ENCODE assay signal across 1 cellular context in genomic region chr22:20952544-20953341, GRCh38.
TF ChIP-seq lines count a peak whose summit lies in the region.

No MANE protein-coding gene starts in this region.

TF ChIP-seq in IMR-90, 13 proteins besides CTCF, POLR2A, EP300 and RAD21 (continued from another document):
- TF ChIP-seq, protein P1, sequence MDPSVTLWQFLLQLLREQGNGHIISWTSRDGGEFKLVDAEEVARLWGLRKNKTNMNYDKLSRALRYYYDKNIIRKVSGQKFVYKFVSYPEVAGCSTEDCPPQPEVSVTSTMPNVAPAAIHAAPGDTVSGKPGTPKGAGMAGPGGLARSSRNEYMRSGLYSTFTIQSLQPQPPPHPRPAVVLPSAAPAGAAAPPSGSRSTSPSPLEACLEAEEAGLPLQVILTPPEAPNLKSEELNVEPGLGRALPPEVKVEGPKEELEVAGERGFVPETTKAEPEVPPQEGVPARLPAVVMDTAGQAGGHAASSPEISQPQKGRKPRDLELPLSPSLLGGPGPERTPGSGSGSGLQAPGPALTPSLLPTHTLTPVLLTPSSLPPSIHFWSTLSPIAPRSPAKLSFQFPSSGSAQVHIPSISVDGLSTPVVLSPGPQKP (IDR thresholded peaks at IDR 0.05; ENCODE audit: borderline replicate concordance, low read depth, low read length): no peak
- no peak for TF ChIP-seq CEBPB (IDR thresholded peaks at IDR 0.05; ENCODE audit: low read depth, low read length)
- no peak for TF ChIP-seq RFX5 (IDR thresholded peaks at IDR 0.05; ENCODE audit: low read depth, low read length)
- TF ChIP-seq BHLHE40 (IDR thresholded peaks at IDR 0.05; ENCODE audit: low read depth, low read length): no peak
- TF ChIP-seq MAZ (IDR thresholded peaks at IDR 0.05; ENCODE audit: borderline replicate concordance, low read depth, low read length): no peak
- TF ChIP-seq MAFK (IDR thresholded peaks at IDR 0.05; ENCODE audit: low read depth, low read length): no peak
